In the genomic region with DNA sequence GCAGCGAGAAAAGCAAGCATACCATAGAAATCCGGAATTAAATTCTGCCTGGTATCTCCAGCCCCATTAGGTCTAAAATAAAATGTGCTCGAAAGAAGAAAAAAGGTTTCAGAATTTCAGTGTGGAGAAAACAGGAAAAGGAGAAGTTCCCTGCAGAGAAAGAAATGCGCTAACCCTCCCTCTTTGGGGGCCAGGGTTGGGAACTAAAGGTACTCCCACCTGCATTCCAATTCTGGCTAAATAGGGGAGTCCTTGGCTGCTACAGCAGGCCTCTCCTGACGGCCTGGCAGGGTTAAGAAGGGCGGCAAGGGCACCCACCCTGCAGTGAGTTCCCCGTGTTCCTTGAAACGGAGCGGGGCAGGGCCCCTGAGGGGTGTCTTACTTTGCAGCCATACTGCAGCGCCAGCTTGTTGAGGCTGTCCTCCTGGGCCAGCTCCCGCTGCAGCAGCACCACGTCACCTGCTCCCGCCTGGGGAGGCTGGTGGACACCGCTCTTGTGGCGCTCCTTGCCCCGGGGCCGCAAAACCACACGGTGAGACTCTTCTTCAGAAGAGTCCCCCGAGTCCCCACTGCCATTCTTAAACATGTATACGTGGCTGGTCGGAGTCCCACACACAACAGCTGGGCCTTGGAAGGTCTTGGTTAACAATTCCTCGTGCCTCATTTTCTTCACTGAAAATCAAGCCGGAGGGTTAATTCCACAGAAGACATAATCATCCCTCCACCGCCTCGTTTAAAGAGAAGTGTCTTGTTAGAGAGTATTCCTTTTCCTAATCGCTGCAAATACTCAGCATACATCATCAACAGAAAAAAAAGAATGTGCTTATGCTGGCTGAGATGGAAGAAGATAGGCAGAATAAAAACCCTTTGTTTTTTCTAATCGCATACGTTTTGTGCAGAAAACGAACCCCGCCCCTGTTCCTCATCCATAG, we compare ENCODE assay signal across 9 cellular contexts. TPM values are rescaled to one million over a fixed set of nuclear protein-coding genes. Genes with fewer than 3 reads are reported as not detected.
DNase-seq lines count a peak whose midpoint lies in the region; ATAC-seq and TF ChIP-seq lines count a peak whose summit lies in the region.
"Had no signal": no experiment of that assay in that cellular context is flagged by ENCODE, and none has a peak within 500 bp of the region (broad histone marks: within the 10 kb centered on the region; RNA-seq: fewer than 3 reads in every experiment).

No MANE protein-coding gene starts in this region.

- no peaks in the 10 kb centered on the region for H3K9me2 ChIP-seq in OCI-LY7 (ENCODE audit: insufficient read depth, low read length)

- DNase-seq in CD14-positive monocyte (ENCODE audit: low spot score): no peak
- DNase-seq in OCI-LY7 (ENCODE audit: low spot score): no peak
- no peak for DNase-seq in esophagus squamous epithelium (lab: John Stamatoyannopoulos, UW)
- DNase-seq in GM03348 (ENCODE audit: low spot score): no peak
- DNase-seq in UCSD-AML1 (lab: John Stamatoyannopoulos, UW; ENCODE audit: unreplicated experiment): no peak
- DNase-seq: spleen had no signal

- peaks cover 15 to 18% of the 10 kb centered on the region in 2 donors for H3K36me3 Mint-ChIP-seq in CD14-positive monocyte

- H3K4me3 ChIP-seq in OCI-LY7 (ENCODE audit: low read depth, low read length, poor library complexity, severe bottlenecking) (no peak overlapping the region), esophagus squamous epithelium (peak overlapping the region; percentile 86 to 100 (median 92)), neuron (ENCODE audit: low read length) (peak overlapping the region; percentile 82)

- H2AFZ ChIP-seq in OCI-LY7 (ENCODE audit: low read length) (no peak overlapping the region), neuron (ENCODE audit: low read depth, low read length) (peak overlapping the region; percentile 100)

- peaks cover 17% of the 10 kb centered on the region for H3K4me1 Mint-ChIP-seq in CD14-positive monocyte

- 56 to 57% methylated on average over 18 to 28 of the region's 30 CpGs for WGBS in esophagus squamous epithelium, 2 donors

- no peak for TF ChIP-seq CTCF in CD14-positive monocyte (IDR thresholded peaks at IDR 0.05)
- TF ChIP-seq CTCF in OCI-LY7 (conservative IDR thresholded peaks at IDR 0.05; ENCODE audit: low read length): no peak
- no peak for TF ChIP-seq CTCF in esophagus squamous epithelium (IDR thresholded peaks at IDR 0.05)

- H3K27me3 Mint-ChIP-seq in CD14-positive monocyte (ENCODE audit: low read depth in 3 of 3): peaks cover 0 to 10% (median 6%) of the 10 kb centered on the region in 3 donors

- intact Hi-C loops in CD14-positive monocyte (cut with micrococcal nuclease) (loop anchor here (10.0 kb wide), 4 partner anchors 193 to 1543 kb away; partner anchors contain the start of genes LRRC28 (in 1 of the 2) and SELENOS (in 1 of the 2)), OCI-LY7 (cut with micrococcal nuclease; ENCODE audit: unreplicated experiment) (no loop called here), esophagus squamous epithelium (cut with DNase I) (no loop called here)

- H3K79me2 ChIP-seq in OCI-LY7 (ENCODE audit: insufficient read depth, low read depth, low read length): no peaks in the 10 kb centered on the region

- POLR2A ChIA-PET in OCI-LY7 (lab: Charles Lee): interaction anchor here (0.6 kb wide), 1 partner anchor 1045 kb away, joined by 3 read pairs; no protein-coding TSS in a partner anchor

- CTCF ChIA-PET in OCI-LY7 (lab: Charles Lee; ENCODE audit: unreplicated experiment): no interaction called here

- H4K20me1 ChIP-seq in OCI-LY7 (ENCODE audit: insufficient read depth, low read length): no peaks in the 10 kb centered on the region

- peak overlapping the region; percentile 86 to 90 for H3K4me3 Mint-ChIP-seq in CD14-positive monocyte

- H3K36me3 ChIP-seq in OCI-LY7 (ENCODE audit: insufficient read depth, low read length): no peaks in the 10 kb centered on the region
- peaks cover 0 to 29% (median 13%) of the 10 kb centered on the region in 3 donors for H3K36me3 ChIP-seq in esophagus squamous epithelium
- H3K36me3 ChIP-seq in neuron (ENCODE audit: insufficient read depth, low read length): peaks cover 7% of the 10 kb centered on the region

- peaks cover 0 to 4% (median 0%) of the 10 kb centered on the region in 7 donors for H3K9me3 Mint-ChIP-seq in CD14-positive monocyte

- H3K4me2 ChIP-seq in OCI-LY7 (ENCODE audit: low read length): peak overlapping the region; percentile 73

- H3K27ac Mint-ChIP-seq in CD14-positive monocyte: no peak overlapping the region

- H3K27me3 ChIP-seq in esophagus squamous epithelium: no peaks in the 10 kb centered on the region
- no peaks in the 10 kb centered on the region for H3K27me3 ChIP-seq in neuron (ENCODE audit: insufficient read depth, low read length)
- H3K27me3 ChIP-seq: spleen had no signal

- no peak for TF ChIP-seq POLR2A in esophagus squamous epithelium (IDR thresholded peaks at IDR 0.05)

- BruUV-seq in OCI-LY7 (replicated peaks; lab: Mats Ljungman, UMichigan): no TSS peak

- H3K4me1 ChIP-seq in OCI-LY7 (ENCODE audit: insufficient read depth, low read length, poor library complexity, severe bottlenecking) (peaks cover 3% of the 10 kb centered on the region), esophagus squamous epithelium (peaks cover 5 to 42% (median 18%) of the 10 kb centered on the region in 3 donors), neuron (ENCODE audit: insufficient read depth, low read length) (peaks cover 12% of the 10 kb centered on the region)

- H3K9me3 ChIP-seq in OCI-LY7 (ENCODE audit: low read length): no peaks in the 10 kb centered on the region
- H3K9me3 ChIP-seq in esophagus squamous epithelium: no peaks in the 10 kb centered on the region
- H3K9me3 ChIP-seq in neuron (ENCODE audit: low read length): no peaks in the 10 kb centered on the region
- H3K9me3 ChIP-seq: spleen had no signal

- H3K27ac ChIP-seq in OCI-LY7 (ENCODE audit: low read depth, low read length, poor library complexity, severe bottlenecking) (no peak overlapping the region), esophagus squamous epithelium (peak overlapping the region; percentile 85 to 100 (median 96))

- no peak for ATAC-seq in GM18873 (IDR thresholded peaks at IDR 0.05; ENCODE audit: low FRiP score, unreplicated experiment)
- ATAC-seq in HG03521 (IDR thresholded peaks at IDR 0.05; ENCODE audit: unreplicated experiment): no peak

RNA-seq across cellular contexts. Expression of gene LYSMD4, which starts 1.6 kb away (rescaled TPM):
- polyA plus RNA-seq in CD14-positive monocyte: 1 to 10 TPM; 1.1 to 2.5 TPM
- 6.5 and 7.0 TPM in 2 replicates for total RNA-seq in OCI-LY7 (2014; rRNA removed; shearing (Covaris generic))
- total RNA-seq in OCI-LY7 (2022) (7.7 and 9.4 TPM in 2 replicates), esophagus squamous epithelium (10 to 100 TPM in 3 of 4 donors, 1 to 10 TPM in 1; 9.3 to 18.1 (median 14.1) TPM)

Comparison
In these comparisons a context has a peak if more than half of its experiments do, and no peak if none do; other contexts are left out.
1. intact Hi-C loops: an anchor here in CD14-positive monocyte (10.0 kb wide); none called in OCI-LY7 and esophagus squamous epithelium.